In genomic region chr2:190359896-190360376, GRCh38 we compare ENCODE assay signal across 7 cellular contexts. TPM values are rescaled to one million over a fixed set of nuclear protein-coding genes. Genes with fewer than 3 reads are reported as not detected.
DNase-seq lines count a peak whose midpoint lies in the region; ATAC-seq and TF ChIP-seq lines count a peak whose summit lies in the region.

No MANE protein-coding gene starts in this region.

- H3K9me3 ChIP-seq in SK-N-SH, result no peaks in the 10 kb centered on the region

- H3K27ac ChIP-seq in SK-N-SH (ENCODE audit: low read depth in 2 of 2, low read length in 1 of 2) (peak overlapping the region; percentile 52 to 84; a peak in 3 of 4 replicates), brain microvascular endothelial cell (peak overlapping the region; percentile 26), layer of hippocampus (ENCODE audit: low read depth, low read length) (peak overlapping the region; percentile 74)

- H2AFZ ChIP-seq in SK-N-SH (ENCODE audit: low read depth), result peak overlapping the region; percentile 61

- POLR2A ChIA-PET in SK-N-SH (lab: Yijun Ruan, JAX), result interaction anchor here (0.8 to 1.2 kb wide), 2 partner anchors 9 to 39 kb away, joined by 3 to 4 read pairs; no protein-coding TSS in a partner anchor

- in situ Hi-C loops in brain microvascular endothelial cell (cut with HindIII; ENCODE audit: low pct_ligation_motif_present, low sequenced_read_pairs), result no loop called here

- H3K79me2 ChIP-seq in SK-N-SH (ENCODE audit: insufficient read depth), result no peaks in the 10 kb centered on the region

- TF ChIP-seq RAD21 in SK-N-SH (IDR thresholded peaks at IDR 0.05; ENCODE audit: low read length), result no peak

- 0 out of 4 replicates have a peak, but pooled peaks of 1 of the 2 experiments have one; percentile 28 for TF ChIP-seq EP300 in SK-N-SH (IDR thresholded peaks at IDR 0.05; ENCODE audit: borderline replicate concordance in 1 of 2, low read depth in 1 of 2, low read length in 1 of 2)

- H3K9ac ChIP-seq in SK-N-SH, result peak overlapping the region; percentile 18; the same call in 1 of the 2 replicates

- H3K27me3 ChIP-seq in SK-N-SH (ENCODE audit: insufficient read depth) (no peaks in the 10 kb centered on the region), brain microvascular endothelial cell (replicated peaks) (no peaks in the 10 kb centered on the region), layer of hippocampus (ENCODE audit: control insufficient read depth, insufficient read depth, low read length) (no peaks in the 10 kb centered on the region)

- peaks cover 0 to 13% of the 10 kb centered on the region in 2 experiments; a peak in 2 of 4 replicates for H3K4me1 ChIP-seq in SK-N-SH (ENCODE audit: control insufficient read depth in 1 of 2, insufficient read depth in 2 of 2, low read depth in 1 of 2, low read length in 1 of 2)

- DNase-seq in SK-N-SH (peak; percentile 48), brain microvascular endothelial cell (peak; percentile 63), GF-D8 (lab: John Stamatoyannopoulos, UW) (no peak)
- DNase-seq in stimulated activated CD4-positive, alpha-beta T cell treated with anti-CD3 and anti-CD28 coated beads, Interleukin-1b, Interleukin-23, amount 100 ng/mL, for 48 hours, result peak; percentile 25

- WGBS in SK-N-SH (ENCODE audit: low lambda C conversion rate), result 23% methylated on average over 6 of the region's 6 CpGs

- ATAC-seq in GM19023 (IDR thresholded peaks at IDR 0.05; ENCODE audit: unreplicated experiment) (peak; percentile 90), HG03064 (IDR thresholded peaks at IDR 0.05; ENCODE audit: low read depth, unreplicated experiment) (peak; percentile 80)

- TF ChIP-seq CTCF in SK-N-SH (IDR thresholded peaks at IDR 0.05) (no peak), brain microvascular endothelial cell (IDR thresholded peaks at IDR 0.05; ENCODE audit: low read depth, low read length, missing control alignments) (no peak)

- no peaks in the 10 kb centered on the region for H3K36me3 ChIP-seq in SK-N-SH (replicated peaks in 1 of 2; ENCODE audit: control insufficient read depth in 1 of 2, insufficient read depth in 2 of 2, low read length in 1 of 2)
- no peaks in the 10 kb centered on the region for H3K36me3 ChIP-seq in brain microvascular endothelial cell (replicated peaks)

- CTCF ChIA-PET in SK-N-SH (lab: Yijun Ruan, JAX), result interaction anchor here (0.7 to 2.2 kb wide), 6 partner anchors 10 to 151 kb away, joined by 3 to 10 read pairs (median 4); partner anchors contain the start of genes HIBCH and INPP1

- no peaks in the 10 kb centered on the region for H4K20me1 ChIP-seq in SK-N-SH (ENCODE audit: insufficient read depth)

- no peaks in the 10 kb centered on the region for H3F3A ChIP-seq in SK-N-SH (replicated peaks; ENCODE audit: insufficient read depth)

- H3K9me2 ChIP-seq in SK-N-SH, result no peaks in the 10 kb centered on the region

- peak overlapping the region; percentile 71 for H3K4me2 ChIP-seq in SK-N-SH

- H3K4me3 ChIP-seq in SK-N-SH (ENCODE audit: low read depth in 2 of 2, low read length in 1 of 2) (peak overlapping the region; percentile 38 to 54), brain microvascular endothelial cell (ENCODE audit: low read depth, low read length) (peak overlapping the region; percentile 34)

TF ChIP-seq in SK-N-SH, 30 proteins besides CTCF, POLR2A, EP300 and RAD21:
- TF ChIP-seq TCF12 (IDR thresholded peaks at IDR 0.05) (peak; percentile 40; the same call in 1 of the 2 replicates), FOXM1 (IDR thresholded peaks at IDR 0.05; ENCODE audit: low read depth) (no peak), NFIC (IDR thresholded peaks at IDR 0.05; ENCODE audit: borderline replicate concordance) (peak; percentile 56; the same call in 1 of the 2 replicates), PBX3 (IDR thresholded peaks at IDR 0.05) (peak; percentile 26), TAF1 (IDR thresholded peaks at IDR 0.05; ENCODE audit: borderline replicate concordance, low read depth, low read length) (no peak), CHD2 (IDR thresholded peaks at IDR 0.05; ENCODE audit: low read length, partially characterized antibody) (peak; percentile 31), MXI1 (IDR thresholded peaks at IDR 0.05; ENCODE audit: low read depth, low read length) (peak; percentile 35; the same call in 1 of the 2 replicates)
TF ChIP-seq in SK-N-SH: peak in this region for 5.

RNA-seq across cellular contexts. Expression of gene INPP1, which starts 16.5 kb away (rescaled TPM):
- polyA plus RNA-seq in SK-N-SH (2012; rRNA removed), result 5.7 and 6.4 TPM in 2 replicates
- 6.3 and 6.5 TPM in 2 replicates for polyA plus RNA-seq in SK-N-SH (2012; cell fraction: cytosol; rRNA removed)
- polyA plus RNA-seq in SK-N-SH (2012; cell fraction: nucleus; rRNA removed), result 10.3 and 14.8 TPM in 2 replicates

RNA-seq across cellular contexts. Expression of gene HIBCH, which starts 40.3 kb away (rescaled TPM):
- polyA plus RNA-seq in SK-N-SH (2012; rRNA removed), result 8.4 and 12.2 TPM in 2 replicates
- 14.1 and 19.3 TPM in 2 replicates for polyA plus RNA-seq in SK-N-SH (2012; cell fraction: cytosol; rRNA removed)
- polyA plus RNA-seq in SK-N-SH (2012; cell fraction: nucleus; rRNA removed), result 5.4 and 12.0 TPM in 2 replicates

RNA-seq across cellular contexts. Expression of gene MFSD6, which starts 48.2 kb away (rescaled TPM):
- polyA plus RNA-seq in SK-N-SH (2012; rRNA removed), result 15.1 and 15.9 TPM in 2 replicates
- polyA plus RNA-seq in SK-N-SH (2012; cell fraction: cytosol; rRNA removed), result 15.1 and 17.9 TPM in 2 replicates
- polyA plus RNA-seq in SK-N-SH (2012; cell fraction: nucleus; rRNA removed), result 6.9 and 11.8 TPM in 2 replicates
